Comparison of ENCODE assay signal across 8 cellular contexts in genomic region chr9:100352727-100353505, GRCh38. TPM values are rescaled to one million over a fixed set of nuclear protein-coding genes. Genes with fewer than 3 reads are reported as not detected.
A peak's percentile ranks its signal among the peaks of the same experiment; 100 is the strongest.
DNase-seq lines count a peak whose midpoint lies in the region; ATAC-seq and TF ChIP-seq lines count a peak whose summit lies in the region.

TEX10 (minus strand) TSS chr9:100352942; CDS start chr9:100349363, 3,579 bp downstream.

- TF ChIP-seq CTCF in GM06990 (IDR thresholded peaks at IDR 0.05; ENCODE audit: insufficient read depth, low read length, poor library complexity, severe bottlenecking) (no peak), NB4 (IDR thresholded peaks at IDR 0.05; ENCODE audit: low read depth, low read length) (no peak), omental fat pad (IDR thresholded peaks at IDR 0.05) (no peak)

- H3K36me3 Mint-ChIP-seq in activated naive CD4-positive, alpha-beta T cell treated with anti-CD3 and anti-CD28 coated beads, Interleukin-2, amount 50 U/mL, for 24 hours, result peaks cover 5% of the 10 kb centered on the region

- peak; percentile 92 for DNase-seq in GM06990 (ENCODE audit: extremely low read depth, insufficient read length)
- peak; percentile 94 for DNase-seq in NB4 (ENCODE audit: low read depth)
- DNase-seq in glomerular visceral epithelial cell (ENCODE audit: extremely low spot score), result peak; percentile 89
- DNase-seq in omental fat pad (ENCODE audit: low spot score), result peak; percentile 79

- H3K9me3 Mint-ChIP-seq in activated naive CD4-positive, alpha-beta T cell treated with anti-CD3 and anti-CD28 coated beads, Interleukin-2, amount 50 U/mL, for 24 hours, result no peaks in the 10 kb centered on the region

- H3K27me3 Mint-ChIP-seq in activated naive CD4-positive, alpha-beta T cell treated with anti-CD3 and anti-CD28 coated beads, Interleukin-2, amount 50 U/mL, for 24 hours, result no peaks in the 10 kb centered on the region

- ATAC-seq in HG02571 (IDR thresholded peaks at IDR 0.05; ENCODE audit: unreplicated experiment), result peak; percentile 85
- peak; percentile 88 for ATAC-seq in SK-N-SH treated with all-trans-retinoic acid at 6 μM for 48 hours
- ATAC-seq in omental fat pad (ENCODE audit: low FRiP score), result peak; percentile 96

- peak within 1 kb of the TSS; percentile 90 for H3K27ac Mint-ChIP-seq in activated naive CD4-positive, alpha-beta T cell treated with anti-CD3 and anti-CD28 coated beads, Interleukin-2, amount 50 U/mL, for 24 hours

- H3K4me3 Mint-ChIP-seq in activated naive CD4-positive, alpha-beta T cell treated with anti-CD3 and anti-CD28 coated beads, Interleukin-2, amount 50 U/mL, for 24 hours, result peak within 1 kb of the TSS; percentile 94

- TF ChIP-seq POLR2A in NB4 (IDR thresholded peaks at IDR 0.05; ENCODE audit: extremely low read depth, insufficient read length), result peak; percentile 97

- H3K27ac ChIP-seq in temporal lobe (ENCODE audit: low read depth, low read length), result peak within 1 kb of the TSS; percentile 73

- H3K4me1 Mint-ChIP-seq in activated naive CD4-positive, alpha-beta T cell treated with anti-CD3 and anti-CD28 coated beads, Interleukin-2, amount 50 U/mL, for 24 hours, result peaks cover 52% of the 10 kb centered on the region

- H3K27me3 ChIP-seq in GM06990 (replicated peaks; ENCODE audit: control insufficient read depth, insufficient read depth, low read length), result no peaks in the 10 kb centered on the region

- no peaks in the 10 kb centered on the region for H3K36me3 ChIP-seq in GM06990 (ENCODE audit: control insufficient read depth, insufficient read depth, low read length)

- H3K4me3 ChIP-seq in GM06990 (replicated peaks; ENCODE audit: low read depth, low read length) (peak within 1 kb of the TSS; percentile 94), NB4 (ENCODE audit: low read depth, low read length) (peak within 1 kb of the TSS; percentile 97)

TF ChIP-seq in SK-N-SH treated with all-trans-retinoic acid at 6 μM for 48 hours, 23 proteins besides CTCF, POLR2A, EP300 and RAD21:
- TF ChIP-seq, protein P1, sequence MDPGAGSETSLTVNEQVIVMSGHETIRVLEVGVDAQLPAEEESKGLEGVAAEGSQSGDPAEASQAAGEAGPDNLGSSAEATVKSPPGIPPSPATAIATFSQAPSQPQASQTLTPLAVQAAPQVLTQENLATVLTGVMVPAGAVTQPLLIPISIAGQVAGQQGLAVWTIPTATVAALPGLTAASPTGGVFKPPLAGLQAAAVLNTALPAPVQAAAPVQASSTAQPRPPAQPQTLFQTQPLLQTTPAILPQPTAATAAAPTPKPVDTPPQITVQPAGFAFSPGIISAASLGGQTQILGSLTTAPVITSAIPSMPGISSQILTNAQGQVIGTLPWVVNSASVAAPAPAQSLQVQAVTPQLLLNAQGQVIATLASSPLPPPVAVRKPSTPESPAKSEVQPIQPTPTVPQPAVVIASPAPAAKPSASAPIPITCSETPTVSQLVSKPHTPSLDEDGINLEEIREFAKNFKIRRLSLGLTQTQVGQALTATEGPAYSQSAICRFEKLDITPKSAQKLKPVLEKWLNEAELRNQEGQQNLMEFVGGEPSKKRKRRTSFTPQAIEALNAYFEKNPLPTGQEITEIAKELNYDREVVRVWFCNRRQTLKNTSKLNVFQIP (CRISPR knock-in tag; IDR thresholded peaks at IDR 0.05; ENCODE audit: borderline replicate concordance, low read depth), result no peak
- TF ChIP-seq ZFP3 (CRISPR knock-in tag; IDR thresholded peaks at IDR 0.05), result 0 out of 2 replicates have a peak, but pooled peaks have one; percentile 14

RNA-seq across cellular contexts. Expression of gene TEX10, which starts in this region (rescaled TPM):
- 10 to 100 TPM; 15.8 to 51.0 (median 29.9) TPM for total RNA-seq in omental fat pad
- 35.2 TPM for total RNA-seq in temporal lobe

Comparison
In these comparisons a context has a peak if more than half of its experiments do, and no peak if none do; other contexts are left out.
1. Peak in every context shown above with its lines: DNase-seq, ATAC-seq, H3K4me3 ChIP-seq and H3K27ac ChIP-seq.